17 cellular contexts compared by ENCODE assay signal in genomic region chr2:88810017-88810416, GRCh38.
DNase-seq lines count a peak whose midpoint lies in the region; ATAC-seq and TF ChIP-seq lines count a peak whose summit lies in the region.
"Had no signal": no experiment of that assay in that cellular context is flagged by ENCODE, and none has a peak within 500 bp of the region (broad histone marks: within the 10 kb centered on the region; RNA-seq: fewer than 3 reads in every experiment).

No MANE protein-coding gene starts in this region.

- H3K27me3 ChIP-seq in KMS-11 (ENCODE audit: insufficient read depth, low read depth): no peaks in the 10 kb centered on the region
- H3K27me3 ChIP-seq: colonic mucosa had no signal

- 0 out of 2 replicates have a peak overlapping the region, but pooled peaks have one; percentile 0 for H3K4me2 ChIP-seq in KMS-11

- POLR2A ChIA-PET in naive thymus-derived CD8-positive, alpha-beta T cell (lab: Charles Lee): no interaction called here

- H3K9ac ChIP-seq in KMS-11: no peak overlapping the region

- peaks cover 0 to 18% (median 7%) of the 10 kb centered on the region in 9 donors for H3K9me3 Mint-ChIP-seq in naive thymus-derived CD8-positive, alpha-beta T cell

- H3K27me3 Mint-ChIP-seq in naive thymus-derived CD8-positive, alpha-beta T cell: peaks cover 1 to 20% (median 6%) of the 10 kb centered on the region in 5 donors

- no peaks in the 10 kb centered on the region for H4K20me1 ChIP-seq in KMS-11 (ENCODE audit: insufficient read depth)

- TF ChIP-seq POLR2A in lower leg skin (IDR thresholded peaks at IDR 0.05): no peak

- peaks cover 0 to 2% (median 0%) of the 10 kb centered on the region in 4 donors for H3K4me1 Mint-ChIP-seq in naive thymus-derived CD8-positive, alpha-beta T cell

- no peaks in the 10 kb centered on the region for H3K36me3 Mint-ChIP-seq in naive thymus-derived CD8-positive, alpha-beta T cell

- ATAC-seq in HG02588 (IDR thresholded peaks at IDR 0.05; ENCODE audit: unreplicated experiment): peak; percentile 66
- no peak for ATAC-seq in naive thymus-derived CD8-positive, alpha-beta T cell
- ATAC-seq: heart left ventricle had no signal

- H3K27ac ChIP-seq in KMS-11: peak overlapping the region; percentile 37; the same call in 1 of the 2 replicates
- H3K27ac ChIP-seq: colonic mucosa, heart left ventricle had no signal

- DNase-seq in NCI-H1417 (lab: John Stamatoyannopoulos, UW): peak in 2 of 3 experiments; percentile 5 to 44
- no peak for DNase-seq in NCI-H1417 treated with DMSO at 0.1 percent for 48 hours (lab: John Stamatoyannopoulos, UW)
- DNase-seq in left kidney (ENCODE audit: low read depth, low spot score): peak; percentile 11
- no peak for DNase-seq in naive thymus-derived CD8-positive, alpha-beta T cell
- no peak for DNase-seq in lower leg skin (ENCODE audit: low spot score in 2 of 2)
- DNase-seq in NOMO-1 treated with DMSO at 0.1 percent for 48 hours (lab: John Stamatoyannopoulos, UW; ENCODE audit: unreplicated experiment): no peak
- DNase-seq: 8988T; activated CD4-positive, alpha-beta T cell treated with anti-CD3 and anti-CD28 coated beads, Interleukin-2, amount 50 U/mL, for 4 hours; aorta; CD4-positive, alpha-beta T cell; colonic mucosa; GOT3; heart left ventricle; NCI-H82; SHP77 had no signal

- peaks cover 27% of the 10 kb centered on the region for H3K4me1 ChIP-seq in KMS-11 (ENCODE audit: low read depth, poor library complexity, severe bottlenecking)
- H3K4me1 ChIP-seq: colonic mucosa, heart left ventricle had no signal

- intact Hi-C loops in lower leg skin (cut with DNase I; ENCODE audit: low total_unique reads): no loop called here

- H3K36me3 ChIP-seq in KMS-11 (ENCODE audit: insufficient read depth): peaks cover 4% of the 10 kb centered on the region
- H3K36me3 ChIP-seq: colonic mucosa, heart left ventricle had no signal

- H3K79me2 ChIP-seq in KMS-11 (ENCODE audit: insufficient read depth, low read depth): no peaks in the 10 kb centered on the region

- TF ChIP-seq CTCF in KMS-11 (conservative IDR thresholded peaks at IDR 0.05; ENCODE audit: low read depth, low read length) (no peak), lower leg skin (IDR thresholded peaks at IDR 0.05) (no peak)

- WGBS in lower leg skin, 2 donors: 43 to 52% methylated on average over 2 of the region's 2 CpGs

- H2AFZ ChIP-seq in KMS-11 (ENCODE audit: low read depth): no peak overlapping the region

- H3K4me3 ChIP-seq in KMS-11 (IDR thresholded peaks at IDR 0.05; ENCODE audit: insufficient read depth, low read depth, low read length) (no peak overlapping the region), lower leg skin (ENCODE audit: low read depth, poor library complexity, severe bottlenecking) (no peak overlapping the region)
- H3K4me3 ChIP-seq: colonic mucosa, heart left ventricle had no signal

- H3K27ac Mint-ChIP-seq in naive thymus-derived CD8-positive, alpha-beta T cell: no peak overlapping the region
- H3K27ac Mint-ChIP-seq: CD4-positive, alpha-beta T cell had no signal

- H3K4me3 Mint-ChIP-seq in naive thymus-derived CD8-positive, alpha-beta T cell: no peak overlapping the region
- H3K4me3 Mint-ChIP-seq: CD4-positive, alpha-beta T cell had no signal

Comparison
In these comparisons a context has a peak if more than half of its experiments do, and no peak if none do; other contexts are left out.
1. DNase-seq: peak in NCI-H1417 (2 of 3) and left kidney (single experiment); none in NCI-H1417 treated with DMSO at 0.1 percent for 48 hours (single experiment), naive thymus-derived CD8-positive, alpha-beta T cell (0 of 10), lower leg skin (0 of 2) and NOMO-1 treated with DMSO at 0.1 percent for 48 hours (single experiment).